1 cellular context compared by ENCODE assay signal in the genomic region with DNA sequence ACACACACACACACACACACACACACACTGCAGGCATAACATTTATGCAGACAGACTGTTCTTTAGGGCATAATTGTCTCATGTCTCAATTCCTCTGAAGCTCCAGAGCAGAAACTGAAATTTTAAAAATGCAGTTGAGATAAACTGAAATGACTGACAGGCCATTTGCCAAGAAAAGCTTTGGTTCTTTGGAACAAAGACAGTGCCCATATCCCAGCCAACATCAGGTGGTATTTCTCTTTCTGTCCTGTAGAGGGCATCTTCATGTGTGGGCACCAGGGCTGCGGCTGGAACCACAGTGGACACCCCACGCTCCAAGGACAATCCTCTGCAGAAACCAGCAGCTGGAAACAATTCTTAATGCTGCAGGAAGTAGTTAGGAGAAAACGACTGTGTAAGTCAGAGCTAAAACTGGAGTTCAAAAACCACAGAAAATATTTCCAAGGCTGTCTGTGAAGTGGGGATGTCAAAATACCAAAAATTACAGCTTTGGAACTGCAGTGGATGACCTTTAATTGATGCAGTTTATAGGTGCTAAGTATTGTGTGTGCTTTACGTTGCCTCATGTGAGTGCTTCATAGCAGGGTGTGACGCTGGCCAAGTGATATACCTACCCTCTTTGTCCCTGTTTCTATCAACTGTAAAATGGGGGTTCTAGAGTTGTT.
A peak's percentile ranks its signal among the peaks of the same experiment; 100 is the strongest.
TF ChIP-seq lines count a peak whose summit lies in the region.

No MANE protein-coding gene starts in this region.

TF ChIP-seq in GM12878, 131 proteins besides CTCF, POLR2A, EP300 and RAD21:
- TF ChIP-seq ZNF384 (IDR thresholded peaks at IDR 0.05; ENCODE audit: borderline replicate concordance, low read depth, low read length) (no peak), SUPT20H (IDR thresholded peaks at IDR 0.05; ENCODE audit: borderline replicate concordance, control insufficient read depth, low read depth, low read length) (no peak), NRF1 (conservative IDR thresholded peaks at IDR 0.05; ENCODE audit: low read depth, low read length) (no peak), ATF3 (IDR thresholded peaks at IDR 0.05; ENCODE audit: borderline replicate concordance, extremely low read depth, low read depth, low read length) (no peak), ELK1 (IDR thresholded peaks at IDR 0.05; ENCODE audit: low read depth, low read length) (no peak), PRDM15 (CRISPR knock-in tag; IDR thresholded peaks at IDR 0.05) (no peak), TAF1 (IDR thresholded peaks at IDR 0.05; ENCODE audit: borderline replicate concordance, low read depth, low read length) (no peak), CBFB (IDR thresholded peaks at IDR 0.05; ENCODE audit: low read depth) (no peak), CBX5 (IDR thresholded peaks at IDR 0.05; ENCODE audit: low read depth) (no peak), SMC3 (IDR thresholded peaks at IDR 0.05; ENCODE audit: borderline replicate concordance, low read length) (peak; percentile 35; the same call in 1 of the 2 replicates), ETV6 (conservative IDR thresholded peaks at IDR 0.05 in 1 of 2, IDR thresholded peaks at IDR 0.05 in 1 of 2; ENCODE audit: borderline replicate concordance in 1 of 2, low read depth in 1 of 2) (no peak)
- TF ChIP-seq, protein P1, sequence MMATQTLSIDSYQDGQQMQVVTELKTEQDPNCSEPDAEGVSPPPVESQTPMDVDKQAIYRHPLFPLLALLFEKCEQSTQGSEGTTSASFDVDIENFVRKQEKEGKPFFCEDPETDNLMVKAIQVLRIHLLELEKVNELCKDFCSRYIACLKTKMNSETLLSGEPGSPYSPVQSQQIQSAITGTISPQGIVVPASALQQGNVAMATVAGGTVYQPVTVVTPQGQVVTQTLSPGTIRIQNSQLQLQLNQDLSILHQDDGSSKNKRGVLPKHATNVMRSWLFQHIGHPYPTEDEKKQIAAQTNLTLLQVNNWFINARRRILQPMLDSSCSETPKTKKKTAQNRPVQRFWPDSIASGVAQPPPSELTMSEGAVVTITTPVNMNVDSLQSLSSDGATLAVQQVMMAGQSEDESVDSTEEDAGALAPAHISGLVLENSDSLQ (IDR thresholded peaks at IDR 0.05), result peak; percentile 56; the same call in 1 of the 2 replicates
- TF ChIP-seq, protein P2, sequence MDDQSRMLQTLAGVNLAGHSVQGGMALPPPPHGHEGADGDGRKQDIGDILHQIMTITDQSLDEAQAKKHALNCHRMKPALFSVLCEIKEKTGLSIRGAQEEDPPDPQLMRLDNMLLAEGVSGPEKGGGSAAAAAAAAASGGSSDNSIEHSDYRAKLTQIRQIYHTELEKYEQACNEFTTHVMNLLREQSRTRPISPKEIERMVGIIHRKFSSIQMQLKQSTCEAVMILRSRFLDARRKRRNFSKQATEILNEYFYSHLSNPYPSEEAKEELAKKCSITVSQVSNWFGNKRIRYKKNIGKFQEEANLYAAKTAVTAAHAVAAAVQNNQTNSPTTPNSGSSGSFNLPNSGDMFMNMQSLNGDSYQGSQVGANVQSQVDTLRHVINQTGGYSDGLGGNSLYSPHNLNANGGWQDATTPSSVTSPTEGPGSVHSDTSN (IDR thresholded peaks at IDR 0.05; ENCODE audit: insufficient replicate concordance, low read depth, low read length), result no peak
TF ChIP-seq in GM12878: peak in this region for 2.
